ENCODE assay signal across 8 cellular contexts in the genomic region with DNA sequence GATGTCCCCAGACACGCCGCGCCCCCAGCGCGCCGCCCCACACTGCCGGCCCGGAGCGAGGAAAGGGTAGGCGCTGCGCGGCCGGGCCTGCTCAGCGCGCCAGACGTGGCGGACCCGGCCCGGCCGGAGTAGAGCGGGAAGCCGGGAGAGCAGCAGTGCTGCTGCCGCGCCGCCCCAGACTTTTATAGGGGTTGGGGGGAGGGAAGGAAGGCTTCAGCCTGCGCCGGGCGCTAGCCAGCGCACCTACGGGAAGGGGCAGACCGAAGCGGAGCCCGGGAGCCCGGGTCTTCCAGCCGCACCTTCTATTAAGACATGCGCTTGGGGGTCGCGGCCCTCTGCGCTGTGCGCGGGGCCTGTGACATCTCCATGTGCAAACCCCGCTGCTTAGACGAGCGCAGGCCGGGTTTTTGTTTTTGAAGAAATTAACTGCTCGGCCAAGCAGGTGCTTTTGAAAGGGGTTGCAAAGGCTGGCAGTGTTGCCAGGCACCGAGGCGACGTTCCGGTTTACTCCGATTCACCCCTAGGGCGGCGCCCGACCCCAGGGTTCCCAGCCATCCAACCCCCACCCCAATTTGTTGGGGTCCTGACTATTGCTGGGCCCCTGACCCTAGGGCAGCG. TPM values are rescaled to one million over a fixed set of nuclear protein-coding genes. Genes with fewer than 3 reads are reported as not detected.
DNase-seq lines count a peak whose midpoint lies in the region; ATAC-seq and TF ChIP-seq lines count a peak whose summit lies in the region.

No MANE protein-coding gene starts in this region.

- peaks cover 83% of the 10 kb centered on the region for H3K27me3 ChIP-seq in iPS DF 6.9 (ENCODE audit: control insufficient read depth, insufficient read depth, low read length)
- peaks cover 83 to 97% (median 90%) of the 10 kb centered on the region in 5 donors for H3K27me3 ChIP-seq in subcutaneous abdominal adipose tissue (ENCODE audit: control insufficient read depth in 5 of 5, insufficient read depth in 4 of 5, low read length in 5 of 5)
- H3K27me3 ChIP-seq in SJCRH30, result no peaks in the 10 kb centered on the region

- ATAC-seq in GM18907 (IDR thresholded peaks at IDR 0.05; ENCODE audit: unreplicated experiment) (peak; percentile 28), WTC11 (peak; percentile 37)

- H3K9me3 Mint-ChIP-seq in WTC11, result no peaks in the 10 kb centered on the region

- no CpG with 5 or more reads among the region's 55 CpGs for WGBS in iPS DF 6.9 (ENCODE audit: insufficient coverage, insufficient read length)

- H3K27ac Mint-ChIP-seq in WTC11, result no peak overlapping the region; the same call in 1 of the 2 replicates

- no peak overlapping the region for H3K9ac ChIP-seq in subcutaneous abdominal adipose tissue (ENCODE audit: low read length in 5 of 5)

- H3K36me3 ChIP-seq in iPS DF 6.9 (ENCODE audit: control insufficient read depth, insufficient read depth, low read length), result no peaks in the 10 kb centered on the region
- no peaks in the 10 kb centered on the region for H3K36me3 ChIP-seq in subcutaneous abdominal adipose tissue (ENCODE audit: control insufficient read depth in 5 of 5, insufficient read depth in 5 of 5, low read length in 5 of 5)
- H3K36me3 ChIP-seq in SJCRH30, result no peaks in the 10 kb centered on the region

- no peak for TF ChIP-seq EP300 in Ishikawa (IDR thresholded peaks at IDR 0.05; ENCODE audit: borderline replicate concordance)

- peak overlapping the region; percentile 74 for H3K4me3 Mint-ChIP-seq in WTC11

- CTCF ChIA-PET in WTC11 (lab: Charles Lee), result interaction anchor here (1.0 to 4.6 kb wide), 4 partner anchors 9 to 86 kb away, joined by 3 to 15 read pairs (median 9); a partner anchor contains a TSS

- no peaks in the 10 kb centered on the region for H3K9me3 ChIP-seq in iPS DF 6.9 (ENCODE audit: control insufficient read depth, insufficient read depth, low read length)
- no peaks in the 10 kb centered on the region for H3K9me3 ChIP-seq in subcutaneous abdominal adipose tissue (ENCODE audit: control insufficient read depth in 5 of 5, low read length in 5 of 5)
- no peaks in the 10 kb centered on the region for H3K9me3 ChIP-seq in SJCRH30 (replicated peaks)

- peaks cover 1% of the 10 kb centered on the region; the same call in 1 of the 2 replicates for H3K4me1 ChIP-seq in iPS DF 6.9 (ENCODE audit: control insufficient read depth, insufficient read depth, low read length)
- peaks cover 0 to 59% (median 53%) of the 10 kb centered on the region in 5 donors for H3K4me1 ChIP-seq in subcutaneous abdominal adipose tissue (ENCODE audit: control insufficient read depth in 5 of 5, insufficient read depth in 5 of 5, low read length in 5 of 5)
- H3K4me1 ChIP-seq in SJCRH30, result no peaks in the 10 kb centered on the region

- DNase-seq in COR-L47 (lab: John Stamatoyannopoulos, UW) (peak; percentile 72), WTC11 (ENCODE audit: low spot score) (peak; percentile 74), iPS DF 6.9 (ENCODE audit: low read depth, low spot score) (no peak), SJCRH30 (no peak), amygdala (lab: John Stamatoyannopoulos, UW) (no peak)

- H3K27me3 Mint-ChIP-seq in WTC11 (ENCODE audit: low read depth), result peaks cover 100% of the 10 kb centered on the region

- TF ChIP-seq RAD21 in Ishikawa (IDR thresholded peaks at IDR 0.05; ENCODE audit: low read depth), result no peak

- H3K27ac ChIP-seq in iPS DF 6.9 (ENCODE audit: low read length) (no peak overlapping the region), subcutaneous abdominal adipose tissue (ENCODE audit: low read depth, low read length) (no peak overlapping the region), SJCRH30 (no peak overlapping the region)

- no peaks in the 10 kb centered on the region for H3K36me3 Mint-ChIP-seq in WTC11

- H3K4me3 ChIP-seq in iPS DF 6.9 (ENCODE audit: low read length), result peak overlapping the region; percentile 32; the same call in 1 of the 2 replicates
- H3K4me3 ChIP-seq in subcutaneous abdominal adipose tissue (ENCODE audit: low read depth in 1 of 5, low read length in 5 of 5), result peak overlapping the region in 4 of 5 donors; percentile 11 to 47 (median 38)
- no peak overlapping the region for H3K4me3 ChIP-seq in SJCRH30

- H3K4me1 Mint-ChIP-seq in WTC11, result peaks cover 52% of the 10 kb centered on the region

- POLR2A ChIA-PET in WTC11 (lab: Charles Lee), result interaction anchor here (0.6 to 0.9 kb wide), 2 partner anchors 86 to 216 kb away, joined by 3 to 8 read pairs; a partner anchor contains a TSS

- TF ChIP-seq CTCF in WTC11 (IDR thresholded peaks at IDR 0.05), result peak; percentile 28; the same call in 1 of the 2 replicates

TF ChIP-seq in Ishikawa, 13 proteins besides CTCF, POLR2A, EP300 and RAD21:
- TF ChIP-seq TAF1 (IDR thresholded peaks at IDR 0.05; ENCODE audit: low read depth) (no peak), CEBPB (IDR thresholded peaks at IDR 0.05) (no peak), FOXM1 (IDR thresholded peaks at IDR 0.05; ENCODE audit: borderline replicate concordance, low read depth) (no peak), YY1 (IDR thresholded peaks at IDR 0.05; ENCODE audit: low read depth) (no peak), ZBTB7A (IDR thresholded peaks at IDR 0.05; ENCODE audit: low read depth) (no peak; the same call in 1 of the 2 replicates)
- TF ChIP-seq, protein P1, sequence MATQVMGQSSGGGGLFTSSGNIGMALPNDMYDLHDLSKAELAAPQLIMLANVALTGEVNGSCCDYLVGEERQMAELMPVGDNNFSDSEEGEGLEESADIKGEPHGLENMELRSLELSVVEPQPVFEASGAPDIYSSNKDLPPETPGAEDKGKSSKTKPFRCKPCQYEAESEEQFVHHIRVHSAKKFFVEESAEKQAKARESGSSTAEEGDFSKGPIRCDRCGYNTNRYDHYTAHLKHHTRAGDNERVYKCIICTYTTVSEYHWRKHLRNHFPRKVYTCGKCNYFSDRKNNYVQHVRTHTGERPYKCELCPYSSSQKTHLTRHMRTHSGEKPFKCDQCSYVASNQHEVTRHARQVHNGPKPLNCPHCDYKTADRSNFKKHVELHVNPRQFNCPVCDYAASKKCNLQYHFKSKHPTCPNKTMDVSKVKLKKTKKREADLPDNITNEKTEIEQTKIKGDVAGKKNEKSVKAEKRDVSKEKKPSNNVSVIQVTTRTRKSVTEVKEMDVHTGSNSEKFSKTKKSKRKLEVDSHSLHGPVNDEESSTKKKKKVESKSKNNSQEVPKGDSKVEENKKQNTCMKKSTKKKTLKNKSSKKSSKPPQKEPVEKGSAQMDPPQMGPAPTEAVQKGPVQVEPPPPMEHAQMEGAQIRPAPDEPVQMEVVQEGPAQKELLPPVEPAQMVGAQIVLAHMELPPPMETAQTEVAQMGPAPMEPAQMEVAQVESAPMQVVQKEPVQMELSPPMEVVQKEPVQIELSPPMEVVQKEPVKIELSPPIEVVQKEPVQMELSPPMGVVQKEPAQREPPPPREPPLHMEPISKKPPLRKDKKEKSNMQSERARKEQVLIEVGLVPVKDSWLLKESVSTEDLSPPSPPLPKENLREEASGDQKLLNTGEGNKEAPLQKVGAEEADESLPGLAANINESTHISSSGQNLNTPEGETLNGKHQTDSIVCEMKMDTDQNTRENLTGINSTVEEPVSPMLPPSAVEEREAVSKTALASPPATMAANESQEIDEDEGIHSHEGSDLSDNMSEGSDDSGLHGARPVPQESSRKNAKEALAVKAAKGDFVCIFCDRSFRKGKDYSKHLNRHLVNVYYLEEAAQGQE (IDR thresholded peaks at IDR 0.05; ENCODE audit: low read depth), result no peak
- TF ChIP-seq, protein P2, sequence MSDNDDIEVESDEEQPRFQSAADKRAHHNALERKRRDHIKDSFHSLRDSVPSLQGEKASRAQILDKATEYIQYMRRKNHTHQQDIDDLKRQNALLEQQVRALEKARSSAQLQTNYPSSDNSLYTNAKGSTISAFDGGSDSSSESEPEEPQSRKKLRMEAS (IDR thresholded peaks at IDR 0.05), result peak; percentile 34; the same call in 1 of the 2 replicates

TF ChIP-seq in WTC11, 78 proteins besides CTCF, POLR2A, EP300 and RAD21 (continues in another document):
- TF ChIP-seq, protein P3, sequence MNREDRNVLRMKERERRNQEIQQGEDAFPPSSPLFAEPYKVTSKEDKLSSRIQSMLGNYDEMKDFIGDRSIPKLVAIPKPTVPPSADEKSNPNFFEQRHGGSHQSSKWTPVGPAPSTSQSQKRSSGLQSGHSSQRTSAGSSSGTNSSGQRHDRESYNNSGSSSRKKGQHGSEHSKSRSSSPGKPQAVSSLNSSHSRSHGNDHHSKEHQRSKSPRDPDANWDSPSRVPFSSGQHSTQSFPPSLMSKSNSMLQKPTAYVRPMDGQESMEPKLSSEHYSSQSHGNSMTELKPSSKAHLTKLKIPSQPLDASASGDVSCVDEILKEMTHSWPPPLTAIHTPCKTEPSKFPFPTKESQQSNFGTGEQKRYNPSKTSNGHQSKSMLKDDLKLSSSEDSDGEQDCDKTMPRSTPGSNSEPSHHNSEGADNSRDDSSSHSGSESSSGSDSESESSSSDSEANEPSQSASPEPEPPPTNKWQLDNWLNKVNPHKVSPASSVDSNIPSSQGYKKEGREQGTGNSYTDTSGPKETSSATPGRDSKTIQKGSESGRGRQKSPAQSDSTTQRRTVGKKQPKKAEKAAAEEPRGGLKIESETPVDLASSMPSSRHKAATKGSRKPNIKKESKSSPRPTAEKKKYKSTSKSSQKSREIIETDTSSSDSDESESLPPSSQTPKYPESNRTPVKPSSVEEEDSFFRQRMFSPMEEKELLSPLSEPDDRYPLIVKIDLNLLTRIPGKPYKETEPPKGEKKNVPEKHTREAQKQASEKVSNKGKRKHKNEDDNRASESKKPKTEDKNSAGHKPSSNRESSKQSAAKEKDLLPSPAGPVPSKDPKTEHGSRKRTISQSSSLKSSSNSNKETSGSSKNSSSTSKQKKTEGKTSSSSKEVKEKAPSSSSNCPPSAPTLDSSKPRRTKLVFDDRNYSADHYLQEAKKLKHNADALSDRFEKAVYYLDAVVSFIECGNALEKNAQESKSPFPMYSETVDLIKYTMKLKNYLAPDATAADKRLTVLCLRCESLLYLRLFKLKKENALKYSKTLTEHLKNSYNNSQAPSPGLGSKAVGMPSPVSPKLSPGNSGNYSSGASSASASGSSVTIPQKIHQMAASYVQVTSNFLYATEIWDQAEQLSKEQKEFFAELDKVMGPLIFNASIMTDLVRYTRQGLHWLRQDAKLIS (CRISPR knock-in tag; IDR thresholded peaks at IDR 0.05; ENCODE audit: borderline replicate concordance), result 0 out of 2 replicates have a peak, but pooled peaks have one; percentile 41
- TF ChIP-seq ELF4 (CRISPR knock-in tag; IDR thresholded peaks at IDR 0.05; ENCODE audit: low read depth), result no peak

RNA-seq across cellular contexts. Expression of a gene that starts 0.4 kb away (rescaled TPM):
- 3.5 to 6.6 TPM (median 4.4 TPM) in 3 replicates for total RNA-seq in WTC11 (2021)
- 3.0 and 3.4 TPM in 2 replicates for total RNA-seq in SJCRH30 (2014; rRNA removed; shearing (Covaris generic))

Comparison
In these comparisons a context has a peak if more than half of its experiments do, and no peak if none do; other contexts are left out.
1. DNase-seq: peak in COR-L47 (single experiment) and WTC11 (single experiment); none in iPS DF 6.9 (single experiment), SJCRH30 (0 of 2) and amygdala (0 of 56).